Comparison of ENCODE assay signal across 1 cellular context in the genomic region with DNA sequence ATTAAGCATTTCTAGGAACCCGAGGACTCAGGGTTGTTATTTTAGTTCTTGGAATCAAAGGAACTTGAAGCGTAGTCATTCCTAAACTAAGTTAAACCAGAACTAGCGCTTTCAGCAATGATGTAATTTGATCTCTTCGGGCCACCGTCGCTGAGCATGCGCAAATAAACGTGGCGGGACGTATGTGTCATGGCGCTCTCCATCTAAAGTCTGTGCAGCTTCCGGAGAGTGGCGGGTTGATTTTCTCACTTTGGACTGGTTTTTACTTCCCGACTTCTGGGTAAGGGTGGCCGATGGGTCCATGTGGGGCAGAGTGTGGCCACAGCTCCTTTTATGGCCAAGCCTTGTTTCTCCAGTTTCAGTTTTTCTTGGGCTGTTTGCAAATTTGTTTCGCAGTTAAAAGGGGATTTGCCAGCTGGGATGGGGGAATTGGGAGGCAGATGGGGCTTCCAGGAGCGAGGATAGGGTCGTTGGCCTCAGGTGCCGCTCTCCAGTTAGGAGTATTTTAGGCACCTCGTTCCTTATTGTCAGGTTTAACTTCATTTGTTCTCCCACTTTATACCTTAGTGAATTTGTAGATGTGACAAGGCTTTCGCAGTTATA.
TF ChIP-seq lines count a peak whose summit lies in the region.

Gene CDKAL1, plus strand, starts transcription at position 163 of the 603 bp plus-strand sequence. CDS start 11,894 bp downstream, outside the sequence.

TF ChIP-seq in HepG2, 621 proteins besides CTCF, POLR2A, EP300 and RAD21 (continued from another document and continues in another):
- TF ChIP-seq, protein P1, sequence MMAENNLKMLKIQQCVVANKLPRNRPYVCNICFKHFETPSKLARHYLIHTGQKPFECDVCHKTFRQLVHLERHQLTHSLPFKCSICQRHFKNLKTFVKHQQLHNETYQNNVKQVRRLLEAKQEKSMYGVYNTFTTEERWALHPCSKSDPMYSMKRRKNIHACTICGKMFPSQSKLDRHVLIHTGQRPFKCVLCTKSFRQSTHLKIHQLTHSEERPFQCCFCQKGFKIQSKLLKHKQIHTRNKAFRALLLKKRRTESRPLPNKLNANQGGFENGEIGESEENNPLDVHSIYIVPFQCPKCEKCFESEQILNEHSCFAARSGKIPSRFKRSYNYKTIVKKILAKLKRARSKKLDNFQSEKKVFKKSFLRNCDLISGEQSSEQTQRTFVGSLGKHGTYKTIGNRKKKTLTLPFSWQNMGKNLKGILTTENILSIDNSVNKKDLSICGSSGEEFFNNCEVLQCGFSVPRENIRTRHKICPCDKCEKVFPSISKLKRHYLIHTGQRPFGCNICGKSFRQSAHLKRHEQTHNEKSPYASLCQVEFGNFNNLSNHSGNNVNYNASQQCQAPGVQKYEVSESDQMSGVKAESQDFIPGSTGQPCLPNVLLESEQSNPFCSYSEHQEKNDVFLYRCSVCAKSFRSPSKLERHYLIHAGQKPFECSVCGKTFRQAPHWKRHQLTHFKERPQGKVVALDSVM (CRISPR knock-in tag; IDR thresholded peaks at IDR 0.05), result 0 out of 2 replicates have a peak, but pooled peaks have one; percentile 20
- TF ChIP-seq RERE (CRISPR knock-in tag; IDR thresholded peaks at IDR 0.05; ENCODE audit: low read depth) (no peak), SMYD3 (CRISPR knock-in tag; IDR thresholded peaks at IDR 0.05) (0 out of 2 replicates have a peak, but pooled peaks have one; percentile 21), ZNF816 (CRISPR knock-in tag; IDR thresholded peaks at IDR 0.05; ENCODE audit: borderline replicate concordance) (no peak), NR2F6 (IDR thresholded peaks at IDR 0.05) (no peak), NR2F6 (CRISPR knock-in tag; IDR thresholded peaks at IDR 0.05) (peak; percentile 36; the same call in 1 of the 2 replicates), ZNF17 (CRISPR knock-in tag; IDR thresholded peaks at IDR 0.05) (no peak), ISL2 (CRISPR knock-in tag; IDR thresholded peaks at IDR 0.05) (peak; percentile 82), ZNF766 (CRISPR knock-in tag; IDR thresholded peaks at IDR 0.05; ENCODE audit: borderline replicate concordance) (peak; percentile 74; the same call in 1 of the 2 replicates), SNRNP70 (IDR thresholded peaks at IDR 0.05; ENCODE audit: low read depth, low read length) (no peak), XBP1 (CRISPR knock-in tag; IDR thresholded peaks at IDR 0.05) (no peak), SRSF4 (IDR thresholded peaks at IDR 0.05; ENCODE audit: low read depth, low read length, poor library complexity, severe bottlenecking) (no peak), ZSCAN21 (CRISPR knock-in tag; IDR thresholded peaks at IDR 0.05; ENCODE audit: borderline replicate concordance) (no peak), ZFP62 (CRISPR knock-in tag; IDR thresholded peaks at IDR 0.05) (no peak), EZH2 (conservative IDR thresholded peaks at IDR 0.05; ENCODE audit: low read depth, low read length) (no peak), POLR2G (IDR thresholded peaks at IDR 0.05; ENCODE audit: low read depth, low read length) (peak; percentile 92), ADNP (CRISPR knock-in tag; IDR thresholded peaks at IDR 0.05) (no peak), MXD4 (CRISPR knock-in tag; IDR thresholded peaks at IDR 0.05) (no peak; the same call in 1 of the 2 replicates), ZNF331 (CRISPR knock-in tag; IDR thresholded peaks at IDR 0.05) (peak; percentile 79), ZBTB42 (CRISPR knock-in tag; IDR thresholded peaks at IDR 0.05) (no peak), ZNF292 (CRISPR knock-in tag; IDR thresholded peaks at IDR 0.05; ENCODE audit: borderline replicate concordance, low read depth) (no peak), ZNF704 (CRISPR knock-in tag; IDR thresholded peaks at IDR 0.05; ENCODE audit: borderline replicate concordance) (peak; percentile 89; the same call in 1 of the 2 replicates), ZNF260 (CRISPR knock-in tag; IDR thresholded peaks at IDR 0.05; ENCODE audit: borderline replicate concordance, low read depth) (no peak), ZNF577 (CRISPR knock-in tag; IDR thresholded peaks at IDR 0.05; ENCODE audit: borderline replicate concordance, low read depth) (no peak), AHR (CRISPR knock-in tag; IDR thresholded peaks at IDR 0.05) (peak; percentile 70; the same call in 1 of the 2 replicates), PATZ1 (CRISPR knock-in tag; IDR thresholded peaks at IDR 0.05) (peak; percentile 39; the same call in 1 of the 2 replicates), HMG20B (CRISPR knock-in tag; conservative IDR thresholded peaks at IDR 0.05) (no peak), SALL1 (CRISPR knock-in tag; IDR thresholded peaks at IDR 0.05) (peak; percentile 68), HOXA5 (CRISPR knock-in tag; IDR thresholded peaks at IDR 0.05) (peak; percentile 89), ZBTB21 (CRISPR knock-in tag; IDR thresholded peaks at IDR 0.05) (no peak), CHD2 (IDR thresholded peaks at IDR 0.05; ENCODE audit: low read depth, low read length) (no peak), ZNF761 (CRISPR knock-in tag; conservative IDR thresholded peaks at IDR 0.05) (no peak), ZNF75D (CRISPR knock-in tag; IDR thresholded peaks at IDR 0.05; ENCODE audit: borderline replicate concordance) (no peak), E2F1 (CRISPR knock-in tag; IDR thresholded peaks at IDR 0.05) (peak; percentile 99), ZNF496 (CRISPR knock-in tag; IDR thresholded peaks at IDR 0.05; ENCODE audit: insufficient replicate concordance) (no peak), SMC3 (IDR thresholded peaks at IDR 0.05; ENCODE audit: low read length) (no peak), ZNF674 (CRISPR knock-in tag; IDR thresholded peaks at IDR 0.05; ENCODE audit: low read depth) (no peak), ZBTB7B (CRISPR knock-in tag; IDR thresholded peaks at IDR 0.05) (no peak), NFE2L1 (CRISPR knock-in tag; IDR thresholded peaks at IDR 0.05; ENCODE audit: borderline replicate concordance) (no peak), ZMYM4 (CRISPR knock-in tag; IDR thresholded peaks at IDR 0.05) (peak; percentile 97), HMGA1 (CRISPR knock-in tag; conservative IDR thresholded peaks at IDR 0.05) (no peak), IRX3 (CRISPR knock-in tag; IDR thresholded peaks at IDR 0.05; ENCODE audit: borderline replicate concordance, low read depth) (no peak), SIN3B (IDR thresholded peaks at IDR 0.05; ENCODE audit: low read length) (peak; percentile 97), ZNF841 (CRISPR knock-in tag; IDR thresholded peaks at IDR 0.05; ENCODE audit: borderline replicate concordance) (no peak), IKZF4 (CRISPR knock-in tag; IDR thresholded peaks at IDR 0.05; ENCODE audit: borderline replicate concordance, low read depth, not compliant biosample characterization) (no peak), TFDP1 (CRISPR knock-in tag; IDR thresholded peaks at IDR 0.05; ENCODE audit: borderline replicate concordance) (peak; percentile 96), HNRNPH1 (optimal IDR thresholded peaks at IDR 0.05; ENCODE audit: low read depth, low read length) (no peak)
- TF ChIP-seq, protein P2, sequence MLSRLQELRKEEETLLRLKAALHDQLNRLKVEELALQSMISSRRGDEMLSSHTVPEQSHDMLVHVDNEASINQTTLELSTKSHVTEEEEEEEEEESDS (CRISPR knock-in tag; IDR thresholded peaks at IDR 0.05; ENCODE audit: borderline replicate concordance), result 0 out of 2 replicates have a peak, but pooled peaks have one; percentile 69
- TF ChIP-seq, protein P3, sequence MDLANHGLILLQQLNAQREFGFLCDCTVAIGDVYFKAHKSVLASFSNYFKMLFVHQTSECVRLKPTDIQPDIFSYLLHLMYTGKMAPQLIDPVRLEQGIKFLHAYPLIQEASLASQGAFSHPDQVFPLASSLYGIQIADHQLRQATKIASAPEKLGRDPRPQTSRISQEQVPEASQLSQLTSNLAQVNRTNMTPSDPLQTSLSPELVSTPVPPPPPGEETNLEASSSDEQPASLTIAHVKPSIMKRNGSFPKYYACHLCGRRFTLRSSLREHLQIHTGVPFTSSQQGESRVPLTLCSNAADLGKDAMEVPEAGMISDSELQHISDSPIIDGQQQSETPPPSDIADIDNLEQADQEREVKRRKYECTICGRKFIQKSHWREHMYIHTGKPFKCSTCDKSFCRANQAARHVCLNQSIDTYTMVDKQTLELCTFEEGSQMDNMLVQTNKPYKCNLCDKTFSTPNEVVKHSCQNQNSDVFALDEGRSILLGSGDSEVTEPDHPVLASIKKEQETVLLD (CRISPR knock-in tag; IDR thresholded peaks at IDR 0.05; ENCODE audit: low read depth), result no peak
